ENCODE assay signal across 2 cellular contexts in genomic region chr6:26362093-26362835, GRCh38.
TF ChIP-seq lines count a peak whose summit lies in the region.

No MANE protein-coding gene starts in this region.

TF ChIP-seq in HCT116, 20 proteins besides CTCF, POLR2A, EP300 and RAD21:
- TF ChIP-seq EZH2phosphoT487 (IDR thresholded peaks at IDR 0.05; ENCODE audit: borderline replicate concordance) (no peak), POLR2AphosphoS5 (IDR thresholded peaks at IDR 0.05; ENCODE audit: low read depth, low read length) (no peak), SP1 (IDR thresholded peaks at IDR 0.05; ENCODE audit: low read depth) (no peak), ELF1 (IDR thresholded peaks at IDR 0.05; ENCODE audit: borderline replicate concordance, low read depth) (no peak), FOSL1 (IDR thresholded peaks at IDR 0.05; ENCODE audit: low read depth) (no peak), MAX (IDR thresholded peaks at IDR 0.05) (no peak), ATF3 (IDR thresholded peaks at IDR 0.05) (no peak), CBX3 (IDR thresholded peaks at IDR 0.05; ENCODE audit: low read depth) (no peak), TCF7L2 (IDR thresholded peaks at IDR 0.05; ENCODE audit: borderline replicate concordance, extremely low read depth, insufficient read depth, insufficient read length) (no peak), SIN3A (IDR thresholded peaks at IDR 0.05; ENCODE audit: low read depth) (no peak), JUND (IDR thresholded peaks at IDR 0.05) (no peak), ZFX (IDR thresholded peaks at IDR 0.05) (no peak), CEBPB (IDR thresholded peaks at IDR 0.05; ENCODE audit: low read depth) (no peak), EGR1 (IDR thresholded peaks at IDR 0.05; ENCODE audit: low read depth) (no peak)

TF ChIP-seq in K562, 482 proteins besides CTCF, POLR2A, EP300 and RAD21:
- TF ChIP-seq TAF9B (IDR thresholded peaks at IDR 0.05; ENCODE audit: partially characterized antibody) (no peak), FOSL1 (tag; conservative IDR thresholded peaks at IDR 0.05) (0 out of 2 replicates have a peak, but pooled peaks have one; percentile 2)
